ENCODE assay signal across 10 cellular contexts in the genomic region with DNA sequence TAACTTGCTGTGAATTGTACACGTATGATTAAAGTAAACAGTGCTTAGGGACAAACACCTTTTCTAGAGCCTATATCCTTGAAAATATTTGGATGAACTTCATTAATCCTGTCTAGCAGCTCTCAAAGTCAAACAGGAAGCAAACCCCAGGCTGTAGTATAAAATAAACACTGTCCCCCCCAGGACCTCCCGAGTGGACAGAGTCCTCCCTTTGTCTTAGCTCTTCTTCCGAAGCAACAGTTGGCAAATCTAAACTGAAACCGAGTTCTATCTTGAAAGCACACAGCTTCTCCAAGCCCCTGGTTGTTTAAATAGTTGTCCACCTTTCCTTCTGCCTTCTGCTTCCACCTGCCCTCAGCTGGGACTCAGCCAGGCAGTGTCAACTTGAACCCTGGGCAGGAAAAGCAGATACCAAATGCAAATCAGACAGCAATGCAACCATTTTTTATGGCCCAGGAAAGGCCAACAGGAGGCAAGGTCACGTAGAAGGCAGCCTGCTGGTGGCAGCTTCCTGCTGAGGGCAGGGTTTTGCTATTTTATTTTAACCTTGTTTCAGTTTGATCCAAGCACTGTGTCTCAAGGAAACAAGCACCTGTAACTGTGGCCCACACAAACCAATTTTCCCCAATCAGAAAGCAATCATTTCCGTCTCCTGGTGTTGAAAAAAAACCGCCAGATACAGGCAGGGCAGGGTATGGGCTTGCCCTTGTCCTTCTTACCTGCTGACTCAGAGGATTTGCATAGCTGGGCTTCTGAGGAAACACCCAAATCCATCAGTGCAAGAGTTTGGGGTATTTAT.
A peak's percentile ranks its signal among the peaks of the same experiment; 100 is the strongest.
DNase-seq lines count a peak whose midpoint lies in the region; ATAC-seq and TF ChIP-seq lines count a peak whose summit lies in the region.
"Had no signal": no experiment of that assay in that cellular context is flagged by ENCODE, and none has a peak within 500 bp of the region (broad histone marks: within the 10 kb centered on the region; RNA-seq: fewer than 3 reads in every experiment).

No MANE protein-coding gene starts in this region.

- ATAC-seq in GM19043 (IDR thresholded peaks at IDR 0.05; ENCODE audit: low read depth, unreplicated experiment) (peak; percentile 85), HG02763 (IDR thresholded peaks at IDR 0.05; ENCODE audit: unreplicated experiment) (peak; percentile 62), mucosa of descending colon (peak; percentile 88), HG03025 (IDR thresholded peaks at IDR 0.05; ENCODE audit: low FRiP score, unreplicated experiment) (no peak), heart left ventricle (no peak)

- H3K36me3 ChIP-seq in mucosa of descending colon (ENCODE audit: low read depth) (no peaks in the 10 kb centered on the region), heart left ventricle (no peaks in the 10 kb centered on the region)
- H3K36me3 ChIP-seq in CD8-positive, alpha-beta memory T cell (ENCODE audit: insufficient read depth, low read length) = no peaks in the 10 kb centered on the region

- H3K4me3 ChIP-seq in mucosa of descending colon = no peak overlapping the region
- no peak overlapping the region for H3K4me3 ChIP-seq in heart left ventricle
- H3K4me3 ChIP-seq in CD8-positive, alpha-beta memory T cell (ENCODE audit: low read length) = no peak overlapping the region

- H3K27ac ChIP-seq in heart left ventricle = no peak overlapping the region
- no peak overlapping the region for H3K27ac ChIP-seq in CD8-positive, alpha-beta memory T cell (ENCODE audit: low read depth, low read length)

- TF ChIP-seq CTCF in mucosa of descending colon (IDR thresholded peaks at IDR 0.05) = no peak
- no peak for TF ChIP-seq CTCF in heart left ventricle (IDR thresholded peaks at IDR 0.05)

- peaks cover 7% of the 10 kb centered on the region for H3K4me1 ChIP-seq in mucosa of descending colon (ENCODE audit: low read depth)
- H3K4me1 ChIP-seq in heart left ventricle = no peaks in the 10 kb centered on the region
- H3K4me1 ChIP-seq in CD8-positive, alpha-beta memory T cell (ENCODE audit: insufficient read depth, low read length) = no peaks in the 10 kb centered on the region

- no peaks in the 10 kb centered on the region for H3K27me3 ChIP-seq in heart left ventricle
- no peaks in the 10 kb centered on the region for H3K27me3 ChIP-seq in CD8-positive, alpha-beta memory T cell (ENCODE audit: insufficient read depth, low read length, poor library complexity, severe bottlenecking)

- H3K27ac Mint-ChIP-seq in CD8-positive, alpha-beta memory T cell = no peak overlapping the region

- H3K4me1 Mint-ChIP-seq in CD8-positive, alpha-beta memory T cell = no peaks in the 10 kb centered on the region

- no peak for TF ChIP-seq POLR2A in heart left ventricle (IDR thresholded peaks at IDR 0.05)

- WGBS in heart left ventricle, 4 donors = 61 to 77% (median 64%) methylated on average over 7 of the region's 7 CpGs

- H3K36me3 Mint-ChIP-seq in CD8-positive, alpha-beta memory T cell = no peaks in the 10 kb centered on the region

- DNase-seq in NCI-H748 (lab: John Stamatoyannopoulos, UW; ENCODE audit: unreplicated experiment) (peak; percentile 81), mucosa of descending colon (peak; percentile 59 to 62 (median 61)), heart left ventricle (no peak), NCI-H1694 (lab: John Stamatoyannopoulos, UW) (no peak)
- no peak for DNase-seq in CD8-positive, alpha-beta memory T cell
- DNase-seq: NCI-H446 treated with DMSO at 0.1 percent for 48 hours had no signal

- H3K9me3 Mint-ChIP-seq in CD8-positive, alpha-beta memory T cell = no peaks in the 10 kb centered on the region
- H3K9me3 Mint-ChIP-seq: neural crest cell had no signal

- intact Hi-C loops in mucosa of descending colon (cut with DNase I, micrococcal nuclease) (no loop called here), heart left ventricle (cut with DNase I) (no loop called here)

- no peak overlapping the region for H3K4me3 Mint-ChIP-seq in CD8-positive, alpha-beta memory T cell
- H3K4me3 Mint-ChIP-seq: neural crest cell had no signal

- no peaks in the 10 kb centered on the region for H3K9me3 ChIP-seq in mucosa of descending colon
- no peaks in the 10 kb centered on the region for H3K9me3 ChIP-seq in heart left ventricle
- H3K9me3 ChIP-seq in CD8-positive, alpha-beta memory T cell (ENCODE audit: low read length) = no peaks in the 10 kb centered on the region

- POLR2A ChIA-PET in CD8-positive, alpha-beta memory T cell (lab: Charles Lee) = no interaction called here

- H3K27me3 Mint-ChIP-seq in CD8-positive, alpha-beta memory T cell = no peaks in the 10 kb centered on the region

- CTCF ChIA-PET in CD8-positive, alpha-beta memory T cell (lab: Charles Lee) = no interaction called here

Comparison
In these comparisons a context has a peak if more than half of its experiments do, and no peak if none do; other contexts are left out.
1. ATAC-seq: peak in GM19043 (single experiment), HG02763 (single experiment) and mucosa of descending colon (single experiment); none in HG03025 (single experiment) and heart left ventricle (0 of 4).
2. DNase-seq: peak in NCI-H748 (single experiment) and mucosa of descending colon (3 of 3); none in heart left ventricle (0 of 5), CD8-positive, alpha-beta memory T cell (0 of 5) and NCI-H1694 (single experiment).